8 cellular contexts compared by ENCODE assay signal in genomic region chr19:46668662-46669061, GRCh38. TPM values are rescaled to one million over a fixed set of nuclear protein-coding genes. Genes with fewer than 3 reads are reported as not detected.
"Had no signal": no experiment of that assay in that cellular context is flagged by ENCODE, and none has a peak within 500 bp of the region (broad histone marks: within the 10 kb centered on the region; RNA-seq: fewer than 3 reads in every experiment).

No MANE protein-coding gene starts in this region.

- FAIRE-seq: H54, HTR-8/SVneo had no signal

- DNase-seq: GOT3, H9, HCEC 1CT, KG1 had no signal

RNA-seq across cellular contexts. Expression of gene DACT3, which starts 7.7 kb away (rescaled TPM):
- polyA plus RNA-seq: IgD-negative memory B cell had no signal

RNA-seq across cellular contexts. Expression of gene GNG8, which starts 32.7 kb away (rescaled TPM):
- total RNA-seq: H9, HT-29 had no signal
- polyA plus RNA-seq: IgD-negative memory B cell had no signal

RNA-seq across cellular contexts. Expression of gene PTGIR, which starts 43.8 kb away (rescaled TPM):
- total RNA-seq: H9, HT-29 had no signal
